Comparison of ENCODE assay signal across 2 cellular contexts in the genomic region with DNA sequence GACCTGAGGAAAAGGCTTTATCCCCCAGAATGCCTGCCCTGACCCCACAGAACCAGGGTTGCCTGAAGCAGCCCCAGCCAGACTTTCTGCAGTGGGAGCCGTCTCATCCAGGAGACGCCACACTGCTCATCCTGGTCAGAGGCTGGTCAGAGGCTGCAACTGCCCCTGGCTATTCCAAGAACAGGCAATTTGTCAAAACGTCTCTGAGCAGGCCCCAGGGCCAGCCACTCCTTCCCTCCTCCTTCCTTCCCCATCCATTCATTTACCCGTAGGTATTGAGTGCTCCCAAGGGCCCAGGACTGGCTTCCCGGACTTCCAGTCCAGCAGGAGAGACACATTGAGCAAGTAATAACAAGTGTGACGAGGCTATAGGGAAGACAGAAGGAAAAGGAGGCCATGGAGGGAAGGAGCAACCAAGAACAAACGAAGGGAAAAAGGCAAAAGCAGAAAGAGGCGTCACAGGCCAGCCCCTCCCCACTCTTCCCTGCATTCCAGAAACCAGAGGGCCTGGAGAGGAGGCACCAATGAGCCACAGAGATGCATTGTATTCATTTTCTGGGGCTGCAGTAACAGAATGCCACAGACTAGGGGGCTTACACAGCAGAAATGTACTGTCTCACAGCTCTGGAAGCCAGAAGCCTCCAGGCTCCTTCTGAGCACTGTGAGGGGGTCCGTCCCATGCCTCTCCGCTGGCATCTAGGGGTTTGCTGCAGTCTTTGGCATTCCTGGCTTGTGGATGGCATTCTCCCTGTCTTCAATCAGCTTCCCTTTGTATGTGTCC.
TF ChIP-seq lines count a peak whose summit lies in the region.

No MANE protein-coding gene starts in this region.

TF ChIP-seq in IMR-90, 13 proteins besides CTCF, POLR2A, EP300 and RAD21:
- TF ChIP-seq MAFK (IDR thresholded peaks at IDR 0.05; ENCODE audit: low read depth, low read length) (peak; percentile 23; the same call in 1 of the 2 replicates), SMC3 (IDR thresholded peaks at IDR 0.05; ENCODE audit: low read depth, low read length) (peak; percentile 17; the same call in 1 of the 2 replicates), RCOR1 (IDR thresholded peaks at IDR 0.05; ENCODE audit: insufficient replicate concordance, low read length) (no peak), RFX5 (IDR thresholded peaks at IDR 0.05; ENCODE audit: low read depth, low read length) (no peak), MAZ (IDR thresholded peaks at IDR 0.05; ENCODE audit: borderline replicate concordance, low read depth, low read length) (0 out of 2 replicates have a peak, but pooled peaks have one; percentile 25), MXI1 (IDR thresholded peaks at IDR 0.05; ENCODE audit: borderline replicate concordance, low read depth, low read length) (no peak)

TF ChIP-seq in HepG2, 621 proteins besides CTCF, POLR2A, EP300 and RAD21:
- TF ChIP-seq, protein P1, sequence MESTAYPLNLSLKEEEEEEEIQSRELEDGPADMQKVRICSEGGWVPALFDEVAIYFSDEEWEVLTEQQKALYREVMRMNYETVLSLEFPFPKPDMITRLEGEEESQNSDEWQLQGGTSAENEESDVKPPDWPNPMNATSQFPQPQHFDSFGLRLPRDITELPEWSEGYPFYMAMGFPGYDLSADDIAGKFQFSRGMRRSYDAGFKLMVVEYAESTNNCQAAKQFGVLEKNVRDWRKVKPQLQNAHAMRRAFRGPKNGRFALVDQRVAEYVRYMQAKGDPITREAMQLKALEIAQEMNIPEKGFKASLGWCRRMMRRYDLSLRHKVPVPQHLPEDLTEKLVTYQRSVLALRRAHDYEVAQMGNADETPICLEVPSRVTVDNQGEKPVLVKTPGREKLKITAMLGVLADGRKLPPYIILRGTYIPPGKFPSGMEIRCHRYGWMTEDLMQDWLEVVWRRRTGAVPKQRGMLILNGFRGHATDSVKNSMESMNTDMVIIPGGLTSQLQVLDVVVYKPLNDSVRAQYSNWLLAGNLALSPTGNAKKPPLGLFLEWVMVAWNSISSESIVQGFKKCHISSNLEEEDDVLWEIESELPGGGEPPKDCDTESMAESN (CRISPR knock-in tag; conservative IDR thresholded peaks at IDR 0.05) = no peak
- TF ChIP-seq SNAPC2 (CRISPR knock-in tag; IDR thresholded peaks at IDR 0.05) = 0 out of 2 replicates have a peak, but pooled peaks have one; percentile 29
- TF ChIP-seq ZSCAN25 (CRISPR knock-in tag; IDR thresholded peaks at IDR 0.05) = peak; percentile 90
- TF ChIP-seq FOXJ3 (CRISPR knock-in tag; IDR thresholded peaks at IDR 0.05; ENCODE audit: borderline replicate concordance) = no peak
- peak; percentile 39 for TF ChIP-seq TEAD3 (CRISPR knock-in tag; optimal IDR thresholded peaks at IDR 0.05; ENCODE audit: borderline replicate concordance)
- TF ChIP-seq HOXA5 (CRISPR knock-in tag; IDR thresholded peaks at IDR 0.05) = no peak
- no peak for TF ChIP-seq ZFP62 (CRISPR knock-in tag; IDR thresholded peaks at IDR 0.05)
